In genomic region chr2:11796190-11797171, GRCh38 we compare ENCODE assay signal across 17 cellular contexts. TPM values are rescaled to one million over a fixed set of nuclear protein-coding genes. Genes with fewer than 3 reads are reported as not detected.
DNase-seq lines count a peak whose midpoint lies in the region; ATAC-seq and TF ChIP-seq lines count a peak whose summit lies in the region.
"Had no signal": no experiment of that assay in that cellular context is flagged by ENCODE, and none has a peak within 500 bp of the region (broad histone marks: within the 10 kb centered on the region; RNA-seq: fewer than 3 reads in every experiment).

No MANE protein-coding gene starts in this region.

- ATAC-seq in sciatic nerve (peak; percentile 83), GM19463 (IDR thresholded peaks at IDR 0.05; ENCODE audit: unreplicated experiment) (no peak)
- ATAC-seq: activated CD4-positive, CD25-positive, alpha-beta regulatory T cell treated with anti-CD3 and anti-CD28 coated beads, Interleukin-2, amount 50 U/mL, for 24 hours; HCT116; left lobe of liver had no signal

- H3K27me3 Mint-ChIP-seq in activated CD4-positive, alpha-beta T cell treated with anti-CD3 and anti-CD28 coated beads, Interleukin-2, amount 10 ng/mL, durations not matched to agents 24 days and 14 days = no peaks in the 10 kb centered on the region
- H3K27me3 Mint-ChIP-seq: activated naive CD4-positive, alpha-beta T cell treated with anti-CD3 and anti-CD28 coated beads, Interleukin-2, amount 10 ng/mL, durations not matched to agents 7 days and 5 days had no signal

- DNase-seq in activated CD4-positive, alpha-beta T cell treated with anti-CD3 and anti-CD28 coated beads, Interleukin-2, amount 10 ng/mL, durations not matched to agents 24 days and 14 days = no peak
- no peak for DNase-seq in activated CD4-positive, alpha-beta T cell treated with anti-CD3 and anti-CD28 coated beads, Interleukin-2, amount 50 U/mL, for 1 hour
- peak; percentile 37 for DNase-seq in activated CD8-positive, alpha-beta memory T cell treated with anti-CD3 and anti-CD28 coated beads, Interleukin-2, amount 50 U/mL, for 48 hours
- DNase-seq in foreskin fibroblast (peak; percentile 85 to 92), sciatic nerve (ENCODE audit: low spot score) (no peak), NCI-H2107 (lab: John Stamatoyannopoulos, UW) (no peak), DMS53 treated with DMSO at 0.1 percent for 48 hours (lab: John Stamatoyannopoulos, UW; ENCODE audit: unreplicated experiment) (no peak)
- DNase-seq: activated naive CD4-positive, alpha-beta T cell treated with anti-CD3 and anti-CD28 coated beads, Interleukin-2, amount 10 ng/mL, durations not matched to agents 7 days and 5 days; DMS153; Karpas-422; NCI-H1092 treated with DMSO at 0.1 percent for 48 hours; OCI-M1 had no signal

- intact Hi-C loops in activated CD4-positive, alpha-beta T cell treated with anti-CD3 and anti-CD28 coated beads, Interleukin-2, amount 10 ng/mL, durations not matched to agents 24 days and 14 days (cut with micrococcal nuclease) = no loop called here
- intact Hi-C loops in sciatic nerve (cut with DNase I) = no loop called here

- H3K27ac Mint-ChIP-seq in activated CD4-positive, alpha-beta T cell treated with anti-CD3 and anti-CD28 coated beads, Interleukin-2, amount 10 ng/mL, durations not matched to agents 24 days and 14 days = peak overlapping the region; percentile 57
- H3K27ac Mint-ChIP-seq: activated naive CD4-positive, alpha-beta T cell treated with anti-CD3 and anti-CD28 coated beads, Interleukin-2, amount 10 ng/mL, durations not matched to agents 7 days and 5 days had no signal

- peaks cover 5% of the 10 kb centered on the region for H3K4me1 Mint-ChIP-seq in activated CD4-positive, alpha-beta T cell treated with anti-CD3 and anti-CD28 coated beads, Interleukin-2, amount 10 ng/mL, durations not matched to agents 24 days and 14 days
- H3K4me1 Mint-ChIP-seq: activated naive CD4-positive, alpha-beta T cell treated with anti-CD3 and anti-CD28 coated beads, Interleukin-2, amount 10 ng/mL, durations not matched to agents 7 days and 5 days had no signal

- no peak overlapping the region for H3K4me3 ChIP-seq in foreskin fibroblast (ENCODE audit: low read depth in 1 of 2, low read length in 2 of 2)
- H3K4me3 ChIP-seq: tibial artery had no signal

- TF ChIP-seq CTCF in foreskin fibroblast (IDR thresholded peaks at IDR 0.05; ENCODE audit: low read depth, low read length) = no peak

- H3K36me3 Mint-ChIP-seq in activated CD4-positive, alpha-beta T cell treated with anti-CD3 and anti-CD28 coated beads, Interleukin-2, amount 10 ng/mL, durations not matched to agents 24 days and 14 days (ENCODE audit: low read depth) = peaks cover 82% of the 10 kb centered on the region

- H3K4me3 Mint-ChIP-seq in activated CD4-positive, alpha-beta T cell treated with anti-CD3 and anti-CD28 coated beads, Interleukin-2, amount 10 ng/mL, durations not matched to agents 24 days and 14 days = no peak overlapping the region
- H3K4me3 Mint-ChIP-seq: activated naive CD4-positive, alpha-beta T cell treated with anti-CD3 and anti-CD28 coated beads, Interleukin-2, amount 10 ng/mL, durations not matched to agents 7 days and 5 days had no signal

- H3K9me3 Mint-ChIP-seq in activated CD4-positive, alpha-beta T cell treated with anti-CD3 and anti-CD28 coated beads, Interleukin-2, amount 10 ng/mL, durations not matched to agents 24 days and 14 days = no peaks in the 10 kb centered on the region
- H3K9me3 Mint-ChIP-seq: activated naive CD4-positive, alpha-beta T cell treated with anti-CD3 and anti-CD28 coated beads, Interleukin-2, amount 10 ng/mL, durations not matched to agents 7 days and 5 days had no signal

RNA-seq across cellular contexts. Expression of gene LPIN1, which starts 50.0 kb away (rescaled TPM):
- total RNA-seq in activated CD4-positive, alpha-beta T cell treated with anti-CD3 and anti-CD28 coated beads, Interleukin-2, amount 10 ng/mL, durations not matched to agents 24 days and 14 days = 46.3 and 52.3 TPM in 2 replicates
- 141 TPM for total RNA-seq in sciatic nerve

Comparison
In these comparisons a context has a peak if more than half of its experiments do, and no peak if none do; other contexts are left out.
1. DNase-seq: peak in activated CD8-positive, alpha-beta memory T cell treated with anti-CD3 and anti-CD28 coated beads, Interleukin-2, amount 50 U/mL, for 48 hours (single experiment) and foreskin fibroblast (2 of 2); none in activated CD4-positive, alpha-beta T cell treated with anti-CD3 and anti-CD28 coated beads, Interleukin-2, amount 10 ng/mL, durations not matched to agents 24 days and 14 days (single experiment), activated CD4-positive, alpha-beta T cell treated with anti-CD3 and anti-CD28 coated beads, Interleukin-2, amount 50 U/mL, for 1 hour (single experiment), sciatic nerve (single experiment), NCI-H2107 (single experiment) and DMS53 treated with DMSO at 0.1 percent for 48 hours (single experiment).